In genomic region chr14:33987565-33988080, GRCh38 we compare ENCODE assay signal across 1 cellular context.
TF ChIP-seq lines count a peak whose summit lies in the region.

No MANE protein-coding gene starts in this region.

TF ChIP-seq in SK-N-SH, 30 proteins besides CTCF, POLR2A, EP300 and RAD21 (continued from another document):
- TF ChIP-seq, protein P1, sequence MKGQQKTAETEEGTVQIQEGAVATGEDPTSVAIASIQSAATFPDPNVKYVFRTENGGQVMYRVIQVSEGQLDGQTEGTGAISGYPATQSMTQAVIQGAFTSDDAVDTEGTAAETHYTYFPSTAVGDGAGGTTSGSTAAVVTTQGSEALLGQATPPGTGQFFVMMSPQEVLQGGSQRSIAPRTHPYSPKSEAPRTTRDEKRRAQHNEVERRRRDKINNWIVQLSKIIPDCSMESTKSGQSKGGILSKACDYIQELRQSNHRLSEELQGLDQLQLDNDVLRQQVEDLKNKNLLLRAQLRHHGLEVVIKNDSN (IDR thresholded peaks at IDR 0.05; ENCODE audit: borderline replicate concordance, low read depth) = no peak
- TF ChIP-seq MEF2A (IDR thresholded peaks at IDR 0.05; ENCODE audit: borderline replicate concordance, low read depth) = no peak
- TF ChIP-seq SMC3 (IDR thresholded peaks at IDR 0.05; ENCODE audit: low read depth, low read length) = no peak
- TF ChIP-seq RCOR1 (IDR thresholded peaks at IDR 0.05; ENCODE audit: low read length) = no peak
- TF ChIP-seq MAX (IDR thresholded peaks at IDR 0.05; ENCODE audit: low read depth) = no peak
- TF ChIP-seq JUND (IDR thresholded peaks at IDR 0.05) = no peak
- TF ChIP-seq TAF1 (IDR thresholded peaks at IDR 0.05; ENCODE audit: borderline replicate concordance, low read depth, low read length) = no peak
- no peak for TF ChIP-seq RFX5 (IDR thresholded peaks at IDR 0.05; ENCODE audit: low read length)
- TF ChIP-seq EZH2phosphoT487 (IDR thresholded peaks at IDR 0.05; ENCODE audit: borderline replicate concordance, low read depth) = no peak
- TF ChIP-seq FOXJ3 (CRISPR knock-in tag; IDR thresholded peaks at IDR 0.05) = no peak
- TF ChIP-seq SIN3A (IDR thresholded peaks at IDR 0.05; ENCODE audit: borderline replicate concordance, low read depth, low read length) = no peak
- no peak for TF ChIP-seq FOSL2 (IDR thresholded peaks at IDR 0.05; ENCODE audit: borderline replicate concordance, low read depth)
